ENCODE assay signal across 12 cellular contexts in the genomic region with DNA sequence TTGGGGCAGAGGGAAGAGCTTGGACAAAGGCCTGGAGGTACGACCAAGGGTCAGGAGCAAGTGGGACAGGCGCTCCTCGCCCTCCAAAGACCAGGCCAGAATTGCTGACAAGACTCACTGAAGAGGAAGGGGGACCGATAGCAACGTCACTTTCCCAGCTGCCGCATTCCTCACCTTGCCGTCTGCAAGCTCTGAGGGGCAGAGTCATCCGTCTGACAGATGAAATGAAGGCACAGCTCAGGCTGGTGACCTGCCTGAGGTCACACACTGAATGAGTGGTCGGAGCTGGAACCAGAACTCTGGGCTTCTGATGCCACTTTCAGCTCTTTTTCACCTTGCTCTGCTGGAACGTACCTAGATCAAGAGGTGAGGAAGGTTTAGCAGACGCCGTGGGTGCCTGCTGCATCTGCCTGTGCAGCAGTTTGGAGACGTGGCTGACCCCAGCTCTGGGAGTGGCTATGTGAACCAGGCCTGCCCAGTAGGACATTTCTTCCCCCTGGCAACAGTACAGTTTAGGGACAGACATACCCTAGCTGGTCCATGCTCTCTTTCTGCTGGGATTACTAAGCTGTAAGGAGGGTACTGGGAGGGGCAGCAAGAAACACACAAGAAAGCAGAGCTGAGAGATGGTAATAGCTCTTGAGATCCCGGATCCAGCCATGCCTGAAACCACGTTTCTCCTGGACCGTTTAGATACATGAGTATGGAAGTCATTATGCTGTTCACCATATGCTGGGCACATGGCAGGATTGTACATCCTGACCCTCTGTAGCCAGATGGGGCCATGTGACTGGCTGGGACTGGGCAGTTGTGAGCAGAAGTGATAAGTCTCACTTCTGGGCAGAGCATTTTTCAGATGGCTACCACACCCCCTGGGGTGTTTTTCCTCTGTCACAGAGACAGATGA. TPM values are rescaled to one million over a fixed set of nuclear protein-coding genes. Genes with fewer than 3 reads are reported as not detected.
A peak's percentile ranks its signal among the peaks of the same experiment; 100 is the strongest.
DNase-seq lines count a peak whose midpoint lies in the region; ATAC-seq, FAIRE-seq and TF ChIP-seq lines count a peak whose summit lies in the region.
"Had no signal": no experiment of that assay in that cellular context is flagged by ENCODE, and none has a peak within 500 bp of the region (broad histone marks: within the 10 kb centered on the region; RNA-seq: fewer than 3 reads in every experiment).

No MANE protein-coding gene starts in this region.

- peaks cover 96% of the 10 kb centered on the region for H3K4me1 ChIP-seq in BLaER1
- peaks cover 66% of the 10 kb centered on the region for H3K4me1 ChIP-seq in CD8-positive, alpha-beta T cell (ENCODE audit: insufficient read depth, low read length)

- H3K4me2 ChIP-seq in BLaER1: peak overlapping the region; percentile 53

- no peaks in the 10 kb centered on the region for H3K27me3 Mint-ChIP-seq in CD8-positive, alpha-beta T cell (ENCODE audit: low read depth)
- no peaks in the 10 kb centered on the region for H3K27me3 Mint-ChIP-seq in T-cell

- intact Hi-C loops in CD8-positive, alpha-beta T cell (cut with DNase I, micrococcal nuclease): no loop called here

- no peak for FAIRE-seq in urothelium cell line (lab: Jason Lieb, UNC)

- H3K4me3 ChIP-seq in BLaER1: no peak overlapping the region
- no peak overlapping the region for H3K4me3 ChIP-seq in CD8-positive, alpha-beta T cell (ENCODE audit: low read depth, low read length)
- no peak overlapping the region for H3K4me3 ChIP-seq in fibroblast of mammary gland (ENCODE audit: control insufficient read depth, low read depth, low read length)
- H3K4me3 ChIP-seq: right atrium auricular region had no signal

- H3K4me1 Mint-ChIP-seq in CD8-positive, alpha-beta T cell (ENCODE audit: low read depth): peaks cover 82% of the 10 kb centered on the region
- peaks cover 80 to 89% (median 84%) of the 10 kb centered on the region in 3 donors for H3K4me1 Mint-ChIP-seq in T-cell

- H4K20me1 ChIP-seq in BLaER1: no peaks in the 10 kb centered on the region

- H3K36me3 ChIP-seq in BLaER1: peaks cover 2% of the 10 kb centered on the region; the same call in 1 of the 2 replicates
- no peaks in the 10 kb centered on the region for H3K36me3 ChIP-seq in CD8-positive, alpha-beta T cell (ENCODE audit: insufficient read depth, low read length)
- H3K36me3 ChIP-seq: right atrium auricular region had no signal

- POLR2A ChIA-PET in CD8-positive, alpha-beta T cell (lab: Charles Lee): interaction anchor here (1.0 to 7.3 kb wide), 5 partner anchors 10 to 273 kb away, joined by 3 to 76 read pairs (median 12); partner anchors contain the start of genes IL21R and KATNIP
- POLR2A ChIA-PET in T-cell (lab: Charles Lee): interaction anchor here in 1 of 2 donors (0.6 kb wide), 3 partner anchors 179 to 1372 kb away, joined by 3 to 8 read pairs (median 3); no protein-coding TSS in a partner anchor

- no peak for ATAC-seq in CD8-positive, alpha-beta T cell
- ATAC-seq in T-cell (replicated peaks in 1 of 4) (no peak), HG02678 (IDR thresholded peaks at IDR 0.05; ENCODE audit: unreplicated experiment) (no peak)

- H3K9ac ChIP-seq in BLaER1: no peak overlapping the region

- H3K9me3 Mint-ChIP-seq in CD8-positive, alpha-beta T cell: no peaks in the 10 kb centered on the region
- no peaks in the 10 kb centered on the region for H3K9me3 Mint-ChIP-seq in T-cell

- DNase-seq in CD8-positive, alpha-beta T cell: no peak
- DNase-seq in T-cell (no peak), fibroblast of mammary gland (ENCODE audit: low read depth) (peak; percentile 39), HuH-7.5 (ENCODE audit: low spot score) (no peak), urothelium cell line (ENCODE audit: low spot score) (no peak)
- DNase-seq: NCI-H1930; NCI-H69; SHP77 treated with DMSO at 0.1 percent for 48 hours; stimulated activated CD4-positive, alpha-beta T cell treated with anti-CD3 and anti-CD28 coated beads, Interleukin-4, amount 100 ng/mL, for 4 hours had no signal

- no peak overlapping the region for H3K4me3 Mint-ChIP-seq in CD8-positive, alpha-beta T cell
- peak overlapping the region in 1 of 3 donors; percentile 1 for H3K4me3 Mint-ChIP-seq in T-cell

- H3K36me3 Mint-ChIP-seq in CD8-positive, alpha-beta T cell: peaks cover 17% of the 10 kb centered on the region
- peaks cover 15% of the 10 kb centered on the region for H3K36me3 Mint-ChIP-seq in T-cell

- H3K27me3 ChIP-seq in BLaER1: no peaks in the 10 kb centered on the region
- H3K27me3 ChIP-seq in CD8-positive, alpha-beta T cell (ENCODE audit: insufficient read depth, low read length): no peaks in the 10 kb centered on the region
- H3K27me3 ChIP-seq: right atrium auricular region had no signal

- peaks cover under 1% of the 10 kb centered on the region; the same call in 1 of the 2 replicates for H3K9me3 ChIP-seq in BLaER1
- H3K9me3 ChIP-seq in CD8-positive, alpha-beta T cell (ENCODE audit: low read length): no peaks in the 10 kb centered on the region
- H3K9me3 ChIP-seq: right atrium auricular region had no signal

- TF ChIP-seq CTCF in CD8-positive, alpha-beta T cell (IDR thresholded peaks at IDR 0.05): no peak
- TF ChIP-seq CTCF in fibroblast of mammary gland (conservative IDR thresholded peaks at IDR 0.05; ENCODE audit: control insufficient read depth, insufficient read depth, low read depth, low read length): no peak

- CTCF ChIA-PET in CD8-positive, alpha-beta T cell (lab: Charles Lee): interaction anchor here (0.7 to 5.9 kb wide), 11 partner anchors 10 to 273 kb away, joined by 3 to 33 read pairs (median 4); no protein-coding TSS in a partner anchor
- CTCF ChIA-PET in T-cell (lab: Charles Lee): interaction anchor here (0.7 kb wide), 3 partner anchors 15 to 222 kb away, joined by 3 to 6 read pairs (median 3); no protein-coding TSS in a partner anchor

- H3K27ac ChIP-seq in BLaER1: peak overlapping the region; percentile 82
- H3K27ac ChIP-seq in CD8-positive, alpha-beta T cell (ENCODE audit: low read depth, low read length): no peak overlapping the region
- H3K27ac ChIP-seq: right atrium auricular region had no signal

- peak overlapping the region; percentile 99 for H3K27ac Mint-ChIP-seq in CD8-positive, alpha-beta T cell
- H3K27ac Mint-ChIP-seq in T-cell: peak overlapping the region; percentile 76 to 85

RNA-seq across cellular contexts. Expression of gene IL21R, which starts 50.8 kb away (rescaled TPM):
- total RNA-seq in CD8-positive, alpha-beta T cell: 100 to 1,000 TPM; 113 to 121 TPM
- total RNA-seq in T-cell: 10 to 100 TPM; 35.6 to 44.3 (median 38.2) TPM
